4 cellular contexts compared by ENCODE assay signal in genomic region chr1:11641776-11642305, GRCh38. TPM values are rescaled to one million over a fixed set of nuclear protein-coding genes. Genes with fewer than 3 reads are reported as not detected.
"Had no signal": no experiment of that assay in that cellular context is flagged by ENCODE, and none has a peak within 500 bp of the region (broad histone marks: within the 10 kb centered on the region; RNA-seq: fewer than 3 reads in every experiment).

No MANE protein-coding gene starts in this region.

- H3K36me3 ChIP-seq: breast epithelium, SJSA1 had no signal

- H3K4me3 ChIP-seq: breast epithelium, SJSA1 had no signal

- H3K27ac ChIP-seq: breast epithelium, SJSA1 had no signal

- DNase-seq: NCI-H2029 had no signal

- H3K4me1 ChIP-seq: breast epithelium, SJSA1 had no signal

- H3K9me3 ChIP-seq: breast epithelium, SJSA1 had no signal

RNA-seq across cellular contexts. Expression of gene FBXO2, which starts 12.4 kb away (rescaled TPM):
- total RNA-seq: SJSA1 had no signal

RNA-seq across cellular contexts. Expression of gene DRAXIN, which starts 49.7 kb away (rescaled TPM):
- total RNA-seq: activated T-helper 1 cell treated with anti-CD3 and anti-CD28 coated beads, Interleukin-12 subunit alpha, Interleukin-12 subunit beta, Interleukin-2, Interleukin-4 antibody, amounts not matched to agents 30 ng/mL and 10 ng/mL and 1 ng/mL, durations not matched to agents 14 hours and 24 hours and 36 hours; SJSA1 had no signal
